8 cellular contexts compared by ENCODE assay signal in the genomic region with DNA sequence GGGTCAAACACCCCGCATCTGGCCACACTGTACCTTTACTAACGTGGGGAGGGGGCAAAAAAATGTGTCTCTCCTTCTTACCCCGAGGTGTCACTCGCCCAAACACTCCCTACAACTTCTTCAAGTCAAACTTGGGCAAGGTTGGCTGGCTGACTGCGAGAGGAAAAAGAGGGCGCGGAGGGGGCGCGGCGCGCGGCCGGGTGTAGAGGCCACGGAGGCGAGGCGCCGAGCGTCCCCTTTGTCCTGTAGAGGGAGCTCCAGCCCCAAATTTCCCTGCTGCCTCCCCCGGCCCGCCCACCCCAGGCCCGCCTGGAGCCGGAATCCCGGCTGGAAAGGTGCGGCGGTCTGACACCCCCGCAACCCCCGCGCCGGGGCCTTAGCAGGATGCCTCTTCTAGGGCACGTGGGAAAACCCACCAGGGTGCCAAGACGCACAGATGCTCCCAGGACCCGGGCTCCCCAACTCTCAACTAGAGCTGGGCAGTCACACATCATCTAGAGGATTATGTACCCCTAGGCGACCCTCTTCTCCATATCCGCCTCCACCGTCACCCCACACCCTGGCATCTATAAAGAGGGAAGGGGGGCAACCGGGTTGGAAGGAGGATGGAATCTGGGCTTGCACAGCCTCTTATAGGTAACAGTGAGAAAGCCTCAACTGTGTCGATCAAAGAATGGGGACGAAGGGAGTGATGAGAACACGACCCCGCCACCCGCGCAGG. TPM values are rescaled to one million over a fixed set of nuclear protein-coding genes. Genes with fewer than 3 reads are reported as not detected.
A peak's percentile ranks its signal among the peaks of the same experiment; 100 is the strongest.
DNase-seq lines count a peak whose midpoint lies in the region; ATAC-seq lines count a peak whose summit lies in the region.

No MANE protein-coding gene starts in this region.

- H3K36me3 Mint-ChIP-seq in dendritic cell treated with granulocyte-macrophage colony-stimulating factor and Interleukin-4, amounts not matched to agents 40 ng/mL and 50 ng/mL, for 4 days (ENCODE audit: low read depth): no peaks in the 10 kb centered on the region

- no peak overlapping the region for H3K27ac Mint-ChIP-seq in dendritic cell treated with granulocyte-macrophage colony-stimulating factor and Interleukin-4, amounts not matched to agents 40 ng/mL and 50 ng/mL, for 4 days

- in situ Hi-C loops in KBM-7 (cut with MboI; ENCODE audit: low pct_unique_long_range_greater_than_20kb, low sequenced_read_pairs): loop anchor here (25.0 kb wide), 1 partner anchor 680 kb away; no protein-coding TSS in a partner anchor

- H3K4me1 Mint-ChIP-seq in dendritic cell treated with granulocyte-macrophage colony-stimulating factor and Interleukin-4, amounts not matched to agents 40 ng/mL and 50 ng/mL, for 4 days (ENCODE audit: low read depth): peaks cover 43% of the 10 kb centered on the region

- peaks cover 83% of the 10 kb centered on the region for H3K27me3 Mint-ChIP-seq in dendritic cell treated with granulocyte-macrophage colony-stimulating factor and Interleukin-4, amounts not matched to agents 40 ng/mL and 50 ng/mL, for 4 days

- DNase-seq in CD1c-positive myeloid dendritic cell (ENCODE audit: extremely low spot score) (peak; percentile 15), KBM-7 (peak; percentile 79), mesenteric fat pad (ENCODE audit: low spot score) (peak; percentile 89), NCI-H2227 treated with DMSO at 0.1 percent for 48 hours (lab: John Stamatoyannopoulos, UW) (no peak), mucosa of gallbladder (ENCODE audit: low spot score) (no peak)

- H3K9me3 Mint-ChIP-seq in dendritic cell treated with granulocyte-macrophage colony-stimulating factor and Interleukin-4, amounts not matched to agents 40 ng/mL and 50 ng/mL, for 4 days: no peaks in the 10 kb centered on the region

- intact Hi-C loops in dendritic cell treated with granulocyte-macrophage colony-stimulating factor and Interleukin-4, amounts not matched to agents 40 ng/mL and 50 ng/mL, for 4 days (cut with micrococcal nuclease): loop anchor here (5.0 to 10.0 kb wide), 2 partner anchors 510 to 652 kb away; partner anchors contain the start of gene IRX5

- H3K4me3 Mint-ChIP-seq in dendritic cell treated with granulocyte-macrophage colony-stimulating factor and Interleukin-4, amounts not matched to agents 40 ng/mL and 50 ng/mL, for 4 days: peak overlapping the region; percentile 58

- ATAC-seq in GM19324 (IDR thresholded peaks at IDR 0.05; ENCODE audit: low FRiP score, unreplicated experiment) (no peak), HG02884 (IDR thresholded peaks at IDR 0.05; ENCODE audit: unreplicated experiment) (no peak)

RNA-seq across cellular contexts. Expression of gene IRX3, which starts 4.2 kb away (rescaled TPM):
- total RNA-seq in mesenteric fat pad: 1.4 TPM
- 0.43 TPM for total RNA-seq in mucosa of gallbladder

Comparison
In these comparisons a context has a peak if more than half of its experiments do, and no peak if none do; other contexts are left out.
1. DNase-seq: peak in CD1c-positive myeloid dendritic cell (single experiment), KBM-7 (single experiment) and mesenteric fat pad (single experiment); none in NCI-H2227 treated with DMSO at 0.1 percent for 48 hours (single experiment) and mucosa of gallbladder (single experiment).